1 cellular context compared by ENCODE assay signal in the genomic region with DNA sequence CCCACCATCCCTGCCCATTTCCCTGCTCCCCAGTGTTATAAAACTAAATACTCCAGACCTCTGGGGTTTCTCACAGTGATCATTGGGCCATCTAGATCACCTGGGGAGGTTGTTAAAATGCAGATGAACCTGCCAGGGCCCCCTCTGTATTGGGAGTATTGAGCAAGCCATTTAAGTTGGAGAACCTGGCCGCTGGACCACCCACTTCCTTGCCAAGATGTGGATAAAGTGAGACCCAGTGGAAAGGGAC.
TF ChIP-seq lines count a peak whose summit lies in the region.

No MANE protein-coding gene starts in this region.

TF ChIP-seq in HepG2, 621 proteins besides CTCF, POLR2A, EP300 and RAD21 (continued from another document):
- TF ChIP-seq PRMT3 (CRISPR knock-in tag; IDR thresholded peaks at IDR 0.05; ENCODE audit: borderline replicate concordance, low read depth), result peak; percentile 54; the same call in 1 of the 2 replicates
- TF ChIP-seq ASH2L (IDR thresholded peaks at IDR 0.05; ENCODE audit: insufficient read length, low read depth, low read length), result peak; percentile 12
- 0 out of 2 replicates have a peak, but pooled peaks have one; percentile 10 for TF ChIP-seq ZNF331 (CRISPR knock-in tag; IDR thresholded peaks at IDR 0.05)
- TF ChIP-seq ZNF768 (CRISPR knock-in tag; IDR thresholded peaks at IDR 0.05), result no peak
- peak; percentile 46; the same call in 1 of the 2 replicates for TF ChIP-seq ZNF629 (CRISPR knock-in tag; conservative IDR thresholded peaks at IDR 0.05)
- 0 out of 2 replicates have a peak, but pooled peaks have one; percentile 12 for TF ChIP-seq ZNF20 (CRISPR knock-in tag; IDR thresholded peaks at IDR 0.05)
- TF ChIP-seq FOXK1 (CRISPR knock-in tag; IDR thresholded peaks at IDR 0.05; ENCODE audit: borderline replicate concordance, low read depth), result peak; percentile 9; the same call in 1 of the 2 replicates
- TF ChIP-seq TOPORS (CRISPR knock-in tag; IDR thresholded peaks at IDR 0.05), result peak; percentile 3; the same call in 1 of the 2 replicates
- TF ChIP-seq ZNF296 (CRISPR knock-in tag; conservative IDR thresholded peaks at IDR 0.05), result 0 out of 2 replicates have a peak, but pooled peaks have one; percentile 53
- peak; percentile 90 for TF ChIP-seq ELF4 (CRISPR knock-in tag; IDR thresholded peaks at IDR 0.05; ENCODE audit: borderline replicate concordance)
- TF ChIP-seq, protein P1, sequence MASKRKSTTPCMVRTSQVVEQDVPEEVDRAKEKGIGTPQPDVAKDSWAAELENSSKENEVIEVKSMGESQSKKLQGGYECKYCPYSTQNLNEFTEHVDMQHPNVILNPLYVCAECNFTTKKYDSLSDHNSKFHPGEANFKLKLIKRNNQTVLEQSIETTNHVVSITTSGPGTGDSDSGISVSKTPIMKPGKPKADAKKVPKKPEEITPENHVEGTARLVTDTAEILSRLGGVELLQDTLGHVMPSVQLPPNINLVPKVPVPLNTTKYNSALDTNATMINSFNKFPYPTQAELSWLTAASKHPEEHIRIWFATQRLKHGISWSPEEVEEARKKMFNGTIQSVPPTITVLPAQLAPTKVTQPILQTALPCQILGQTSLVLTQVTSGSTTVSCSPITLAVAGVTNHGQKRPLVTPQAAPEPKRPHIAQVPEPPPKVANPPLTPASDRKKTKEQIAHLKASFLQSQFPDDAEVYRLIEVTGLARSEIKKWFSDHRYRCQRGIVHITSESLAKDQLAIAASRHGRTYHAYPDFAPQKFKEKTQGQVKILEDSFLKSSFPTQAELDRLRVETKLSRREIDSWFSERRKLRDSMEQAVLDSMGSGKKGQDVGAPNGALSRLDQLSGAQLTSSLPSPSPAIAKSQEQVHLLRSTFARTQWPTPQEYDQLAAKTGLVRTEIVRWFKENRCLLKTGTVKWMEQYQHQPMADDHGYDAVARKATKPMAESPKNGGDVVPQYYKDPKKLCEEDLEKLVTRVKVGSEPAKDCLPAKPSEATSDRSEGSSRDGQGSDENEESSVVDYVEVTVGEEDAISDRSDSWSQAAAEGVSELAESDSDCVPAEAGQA (IDR thresholded peaks at IDR 0.05; ENCODE audit: low read depth), result 0 out of 2 replicates have a peak, but pooled peaks have one; percentile 13
- TF ChIP-seq, protein P1 (CRISPR knock-in tag; IDR thresholded peaks at IDR 0.05; ENCODE audit: borderline replicate concordance), result no peak
- TF ChIP-seq ZNF367 (CRISPR knock-in tag; IDR thresholded peaks at IDR 0.05; ENCODE audit: borderline replicate concordance), result peak; percentile 61; the same call in 1 of the 2 replicates
- TF ChIP-seq GATA4 (IDR thresholded peaks at IDR 0.05; ENCODE audit: borderline replicate concordance, low read depth), result peak; percentile 60
- peak; percentile 84 for TF ChIP-seq HNRNPH1 (optimal IDR thresholded peaks at IDR 0.05; ENCODE audit: low read depth, low read length)
- no peak for TF ChIP-seq NR2F2 (IDR thresholded peaks at IDR 0.05; ENCODE audit: borderline replicate concordance, low read depth)
- peak; percentile 66; the same call in 1 of the 2 replicates for TF ChIP-seq ZFP37 (CRISPR knock-in tag; IDR thresholded peaks at IDR 0.05; ENCODE audit: borderline replicate concordance)
- TF ChIP-seq, protein P2, sequence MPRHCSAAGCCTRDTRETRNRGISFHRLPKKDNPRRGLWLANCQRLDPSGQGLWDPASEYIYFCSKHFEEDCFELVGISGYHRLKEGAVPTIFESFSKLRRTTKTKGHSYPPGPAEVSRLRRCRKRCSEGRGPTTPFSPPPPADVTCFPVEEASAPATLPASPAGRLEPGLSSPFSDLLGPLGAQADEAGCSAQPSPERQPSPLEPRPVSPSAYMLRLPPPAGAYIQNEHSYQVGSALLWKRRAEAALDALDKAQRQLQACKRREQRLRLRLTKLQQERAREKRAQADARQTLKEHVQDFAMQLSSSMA (CRISPR knock-in tag; IDR thresholded peaks at IDR 0.05), result peak; percentile 77; the same call in 1 of the 2 replicates
- TF ChIP-seq CBX2 (IDR thresholded peaks at IDR 0.05; ENCODE audit: low read depth, low read length), result peak; percentile 80; the same call in 1 of the 2 replicates
- TF ChIP-seq CBX2 (CRISPR knock-in tag; IDR thresholded peaks at IDR 0.05; ENCODE audit: low read depth), result no peak
- TF ChIP-seq NKX3-1 (CRISPR knock-in tag; IDR thresholded peaks at IDR 0.05), result peak; percentile 20; the same call in 1 of the 2 replicates
- TF ChIP-seq PCBP2 (optimal IDR thresholded peaks at IDR 0.05; ENCODE audit: low read depth, low read length, poor library complexity, severe bottlenecking), result peak; percentile 95
- TF ChIP-seq NFATC3 (CRISPR knock-in tag; IDR thresholded peaks at IDR 0.05), result 0 out of 2 replicates have a peak, but pooled peaks have one; percentile 14
- no peak for TF ChIP-seq ZNF143 (CRISPR knock-in tag; IDR thresholded peaks at IDR 0.05)
- TF ChIP-seq ZNF652 (CRISPR knock-in tag; IDR thresholded peaks at IDR 0.05; ENCODE audit: borderline replicate concordance, low read depth), result no peak
- TF ChIP-seq, protein P3, sequence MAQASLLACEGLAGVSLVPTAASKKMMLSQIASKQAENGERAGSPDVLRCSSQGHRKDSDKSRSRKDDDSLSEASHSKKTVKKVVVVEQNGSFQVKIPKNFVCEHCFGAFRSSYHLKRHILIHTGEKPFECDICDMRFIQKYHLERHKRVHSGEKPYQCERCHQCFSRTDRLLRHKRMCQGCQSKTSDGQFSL (CRISPR knock-in tag; IDR thresholded peaks at IDR 0.05), result no peak
- TF ChIP-seq IKZF1 (IDR thresholded peaks at IDR 0.05), result no peak
- TF ChIP-seq, protein P4, sequence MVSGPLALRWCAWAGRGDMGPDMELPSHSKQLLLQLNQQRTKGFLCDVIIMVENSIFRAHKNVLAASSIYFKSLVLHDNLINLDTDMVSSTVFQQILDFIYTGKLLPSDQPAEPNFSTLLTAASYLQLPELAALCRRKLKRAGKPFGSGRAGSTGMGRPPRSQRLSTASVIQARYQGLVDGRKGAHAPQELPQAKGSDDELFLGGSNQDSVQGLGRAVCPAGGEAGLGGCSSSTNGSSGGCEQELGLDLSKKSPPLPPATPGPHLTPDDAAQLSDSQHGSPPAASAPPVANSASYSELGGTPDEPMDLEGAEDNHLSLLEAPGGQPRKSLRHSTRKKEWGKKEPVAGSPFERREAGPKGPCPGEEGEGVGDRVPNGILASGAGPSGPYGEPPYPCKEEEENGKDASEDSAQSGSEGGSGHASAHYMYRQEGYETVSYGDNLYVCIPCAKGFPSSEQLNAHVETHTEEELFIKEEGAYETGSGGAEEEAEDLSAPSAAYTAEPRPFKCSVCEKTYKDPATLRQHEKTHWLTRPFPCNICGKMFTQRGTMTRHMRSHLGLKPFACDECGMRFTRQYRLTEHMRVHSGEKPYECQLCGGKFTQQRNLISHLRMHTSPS (CRISPR knock-in tag; IDR thresholded peaks at IDR 0.05; ENCODE audit: low read depth), result no peak
- TF ChIP-seq, protein P5, sequence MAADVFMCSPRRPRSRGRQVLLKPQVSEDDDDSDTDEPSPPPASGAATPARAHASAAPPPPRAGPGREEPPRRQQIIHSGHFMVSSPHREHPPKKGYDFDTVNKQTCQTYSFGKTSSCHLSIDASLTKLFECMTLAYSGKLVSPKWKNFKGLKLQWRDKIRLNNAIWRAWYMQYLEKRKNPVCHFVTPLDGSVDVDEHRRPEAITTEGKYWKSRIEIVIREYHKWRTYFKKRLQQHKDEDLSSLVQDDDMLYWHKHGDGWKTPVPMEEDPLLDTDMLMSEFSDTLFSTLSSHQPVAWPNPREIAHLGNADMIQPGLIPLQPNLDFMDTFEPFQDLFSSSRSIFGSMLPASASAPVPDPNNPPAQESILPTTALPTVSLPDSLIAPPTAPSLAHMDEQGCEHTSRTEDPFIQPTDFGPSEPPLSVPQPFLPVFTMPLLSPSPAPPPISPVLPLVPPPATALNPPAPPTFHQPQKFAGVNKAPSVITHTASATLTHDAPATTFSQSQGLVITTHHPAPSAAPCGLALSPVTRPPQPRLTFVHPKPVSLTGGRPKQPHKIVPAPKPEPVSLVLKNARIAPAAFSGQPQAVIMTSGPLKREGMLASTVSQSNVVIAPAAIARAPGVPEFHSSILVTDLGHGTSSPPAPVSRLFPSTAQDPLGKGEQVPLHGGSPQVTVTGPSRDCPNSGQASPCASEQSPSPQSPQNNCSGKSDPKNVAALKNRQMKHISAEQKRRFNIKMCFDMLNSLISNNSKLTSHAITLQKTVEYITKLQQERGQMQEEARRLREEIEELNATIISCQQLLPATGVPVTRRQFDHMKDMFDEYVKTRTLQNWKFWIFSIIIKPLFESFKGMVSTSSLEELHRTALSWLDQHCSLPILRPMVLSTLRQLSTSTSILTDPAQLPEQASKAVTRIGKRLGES (CRISPR knock-in tag; IDR thresholded peaks at IDR 0.05; ENCODE audit: borderline replicate concordance), result 0 out of 2 replicates have a peak, but pooled peaks have one; percentile 74
- TF ChIP-seq ZNF839 (CRISPR knock-in tag; IDR thresholded peaks at IDR 0.05; ENCODE audit: borderline replicate concordance), result no peak
- TF ChIP-seq ZSCAN12 (CRISPR knock-in tag; IDR thresholded peaks at IDR 0.05), result peak; percentile 17; the same call in 1 of the 2 replicates
- TF ChIP-seq PHF21A (CRISPR knock-in tag; IDR thresholded peaks at IDR 0.05), result peak; percentile 30
- TF ChIP-seq ZNF232 (CRISPR knock-in tag; IDR thresholded peaks at IDR 0.05; ENCODE audit: borderline replicate concordance), result no peak
- TF ChIP-seq CENPX (CRISPR knock-in tag; IDR thresholded peaks at IDR 0.05), result no peak
- TF ChIP-seq KDM5A (IDR thresholded peaks at IDR 0.05; ENCODE audit: borderline replicate concordance, low read length), result peak; percentile 62; the same call in 1 of the 2 replicates
- 0 out of 2 replicates have a peak, but pooled peaks have one; percentile 8 for TF ChIP-seq ZBTB20 (CRISPR knock-in tag; IDR thresholded peaks at IDR 0.05; ENCODE audit: borderline replicate concordance, low read depth)
- TF ChIP-seq, protein P6, sequence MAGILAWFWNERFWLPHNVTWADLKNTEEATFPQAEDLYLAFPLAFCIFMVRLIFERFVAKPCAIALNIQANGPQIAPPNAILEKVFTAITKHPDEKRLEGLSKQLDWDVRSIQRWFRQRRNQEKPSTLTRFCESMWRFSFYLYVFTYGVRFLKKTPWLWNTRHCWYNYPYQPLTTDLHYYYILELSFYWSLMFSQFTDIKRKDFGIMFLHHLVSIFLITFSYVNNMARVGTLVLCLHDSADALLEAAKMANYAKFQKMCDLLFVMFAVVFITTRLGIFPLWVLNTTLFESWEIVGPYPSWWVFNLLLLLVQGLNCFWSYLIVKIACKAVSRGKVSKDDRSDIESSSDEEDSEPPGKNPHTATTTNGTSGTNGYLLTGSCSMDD (CRISPR knock-in tag; IDR thresholded peaks at IDR 0.05), result 0 out of 2 replicates have a peak, but pooled peaks have one; percentile 27
- 0 out of 2 replicates have a peak, but pooled peaks have one; percentile 10 for TF ChIP-seq CEBPB (IDR thresholded peaks at IDR 0.05; ENCODE audit: borderline replicate concordance, low read depth, low read length)
- TF ChIP-seq, protein P7, sequence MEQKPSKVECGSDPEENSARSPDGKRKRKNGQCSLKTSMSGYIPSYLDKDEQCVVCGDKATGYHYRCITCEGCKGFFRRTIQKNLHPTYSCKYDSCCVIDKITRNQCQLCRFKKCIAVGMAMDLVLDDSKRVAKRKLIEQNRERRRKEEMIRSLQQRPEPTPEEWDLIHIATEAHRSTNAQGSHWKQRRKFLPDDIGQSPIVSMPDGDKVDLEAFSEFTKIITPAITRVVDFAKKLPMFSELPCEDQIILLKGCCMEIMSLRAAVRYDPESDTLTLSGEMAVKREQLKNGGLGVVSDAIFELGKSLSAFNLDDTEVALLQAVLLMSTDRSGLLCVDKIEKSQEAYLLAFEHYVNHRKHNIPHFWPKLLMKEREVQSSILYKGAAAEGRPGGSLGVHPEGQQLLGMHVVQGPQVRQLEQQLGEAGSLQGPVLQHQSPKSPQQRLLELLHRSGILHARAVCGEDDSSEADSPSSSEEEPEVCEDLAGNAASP (CRISPR knock-in tag; IDR thresholded peaks at IDR 0.05; ENCODE audit: borderline replicate concordance), result peak; percentile 49; the same call in 1 of the 2 replicates
- TF ChIP-seq STAG1 (CRISPR knock-in tag; IDR thresholded peaks at IDR 0.05), result 0 out of 2 replicates have a peak, but pooled peaks have one; percentile 1
- TF ChIP-seq, protein P8, sequence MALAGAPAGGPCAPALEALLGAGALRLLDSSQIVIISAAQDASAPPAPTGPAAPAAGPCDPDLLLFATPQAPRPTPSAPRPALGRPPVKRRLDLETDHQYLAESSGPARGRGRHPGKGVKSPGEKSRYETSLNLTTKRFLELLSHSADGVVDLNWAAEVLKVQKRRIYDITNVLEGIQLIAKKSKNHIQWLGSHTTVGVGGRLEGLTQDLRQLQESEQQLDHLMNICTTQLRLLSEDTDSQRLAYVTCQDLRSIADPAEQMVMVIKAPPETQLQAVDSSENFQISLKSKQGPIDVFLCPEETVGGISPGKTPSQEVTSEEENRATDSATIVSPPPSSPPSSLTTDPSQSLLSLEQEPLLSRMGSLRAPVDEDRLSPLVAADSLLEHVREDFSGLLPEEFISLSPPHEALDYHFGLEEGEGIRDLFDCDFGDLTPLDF (CRISPR knock-in tag; IDR thresholded peaks at IDR 0.05), result 0 out of 2 replicates have a peak, but pooled peaks have one; percentile 51
- no peak for TF ChIP-seq NCOR1 (IDR thresholded peaks at IDR 0.05; ENCODE audit: borderline replicate concordance, low read length)
- TF ChIP-seq, protein P9, sequence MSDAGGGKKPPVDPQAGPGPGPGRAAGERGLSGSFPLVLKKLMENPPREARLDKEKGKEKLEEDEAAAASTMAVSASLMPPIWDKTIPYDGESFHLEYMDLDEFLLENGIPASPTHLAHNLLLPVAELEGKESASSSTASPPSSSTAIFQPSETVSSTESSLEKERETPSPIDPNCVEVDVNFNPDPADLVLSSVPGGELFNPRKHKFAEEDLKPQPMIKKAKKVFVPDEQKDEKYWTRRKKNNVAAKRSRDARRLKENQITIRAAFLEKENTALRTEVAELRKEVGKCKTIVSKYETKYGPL (CRISPR knock-in tag; IDR thresholded peaks at IDR 0.05), result 0 out of 2 replicates have a peak, but pooled peaks have one; percentile 29
- peak; percentile 54 for TF ChIP-seq PRPF4 (IDR thresholded peaks at IDR 0.05; ENCODE audit: low read depth, low read length, poor library complexity, severe bottlenecking)
- TF ChIP-seq MLLT10 (CRISPR knock-in tag; IDR thresholded peaks at IDR 0.05), result 0 out of 2 replicates have a peak, but pooled peaks have one; percentile 35
